ENCODE assay signal across 8 cellular contexts in genomic region chr5:179821298-179822058, GRCh38. TPM values are rescaled to one million over a fixed set of nuclear protein-coding genes. Genes with fewer than 3 reads are reported as not detected.
DNase-seq lines count a peak whose midpoint lies in the region; ATAC-seq and TF ChIP-seq lines count a peak whose summit lies in the region.

No MANE protein-coding gene starts in this region.

- DNase-seq in AG04450 (ENCODE audit: low read depth, low spot score), result peak; percentile 75
- peak; percentile 88 for DNase-seq in NCI-H345 treated with DMSO at 0.1 percent for 48 hours (lab: John Stamatoyannopoulos, UW; ENCODE audit: unreplicated experiment)
- DNase-seq in activated CD4-positive, alpha-beta T cell treated with anti-CD3 and anti-CD28 coated beads for 4 hours, result peak; percentile 79 to 81
- DNase-seq in colonic mucosa, result peak; percentile 98
- peak; percentile 97 to 98 for DNase-seq in left colon
- DNase-seq in stimulated activated CD4-positive, alpha-beta T cell treated with anti-CD3 and anti-CD28 coated beads, Interleukin-1b, Interleukin-23, amount 100 ng/mL, for 24 hours (ENCODE audit: low read depth in 4 of 4, low spot score in 1 of 4), result peak; percentile 54 to 83 (median 66)

- intact Hi-C loops in colonic mucosa (cut with DNase I), result no loop called here
- intact Hi-C loops in left colon (cut with DNase I, micrococcal nuclease), result no loop called here

- peak overlapping the region; percentile 73 for H3K27ac ChIP-seq in AG04450 (ENCODE audit: low read depth, low read length)
- peak overlapping the region; percentile 100 for H3K27ac ChIP-seq in colonic mucosa

- peaks cover 13% of the 10 kb centered on the region for H3K36me3 ChIP-seq in colonic mucosa

- H3K9me3 ChIP-seq in AG04450 (ENCODE audit: control insufficient read depth, insufficient read depth, low read length) (no peaks in the 10 kb centered on the region; the same call in 1 of the 2 replicates), colonic mucosa (no peaks in the 10 kb centered on the region)

- H3K4me1 ChIP-seq in colonic mucosa, result peaks cover 59% of the 10 kb centered on the region

- H3K4me3 ChIP-seq in AG04450 (ENCODE audit: low read depth, low read length), result peak overlapping the region; percentile 94
- peak overlapping the region; percentile 100 for H3K4me3 ChIP-seq in colonic mucosa

- H3K27me3 ChIP-seq in AG04450 (ENCODE audit: control insufficient read depth, insufficient read depth, low read length), result no peaks in the 10 kb centered on the region
- no peaks in the 10 kb centered on the region for H3K27me3 ChIP-seq in colonic mucosa

- peak overlapping the region; percentile 94 to 100 for H3K9ac ChIP-seq in colonic mucosa (ENCODE audit: low read depth in 2 of 2, low read length in 2 of 2)

- POLR2A ChIA-PET in AG04450 (lab: Yijun Ruan, JAX), result interaction anchor here (0.5 to 1.5 kb wide), 12 partner anchors 9 to 225 kb away, joined by 3 to 14 read pairs (median 6); partner anchors contain the start of gene MAML1

- TF ChIP-seq CTCF in AG04450 (IDR thresholded peaks at IDR 0.05; ENCODE audit: low read depth, low read length), result no peak
- no peak for TF ChIP-seq CTCF in colonic mucosa (IDR thresholded peaks at IDR 0.05)

- CTCF ChIA-PET in AG04450 (lab: Charles Lee), result interaction anchor here (2.1 kb wide), 1 partner anchor 20 kb away, joined by 6 read pairs; no protein-coding TSS in a partner anchor

- peak; percentile 43 for ATAC-seq in GM18868 (IDR thresholded peaks at IDR 0.05; ENCODE audit: unreplicated experiment)
- ATAC-seq in HG03103 (IDR thresholded peaks at IDR 0.05; ENCODE audit: low read depth, unreplicated experiment), result peak; percentile 38
- ATAC-seq in left colon, result peak; percentile 63

RNA-seq across cellular contexts. Expression of gene SQSTM1, which starts 0.8 kb away (rescaled TPM):
- polyA plus RNA-seq in AG04450 (2011; rRNA removed), result 366 and 589 TPM in 2 replicates
- polyA minus RNA-seq in AG04450 (2011; rRNA and poly(A)+ RNA removed), result 215 and 259 TPM in 2 replicates
- total RNA-seq in colonic mucosa (100 to 1,000 TPM; 262 to 388 TPM), left colon (100 to 1,000 TPM; 200 to 355 TPM)

RNA-seq across cellular contexts. Expression of gene MGAT4B, which starts 14.8 kb away (rescaled TPM):
- polyA plus RNA-seq in AG04450 (2011; rRNA removed), result 102 and 149 TPM in 2 replicates
- 122 and 152 TPM in 2 replicates for polyA minus RNA-seq in AG04450 (2011; rRNA and poly(A)+ RNA removed)
- total RNA-seq in colonic mucosa, result 100 to 1,000 TPM; 332 to 540 TPM
- 100 to 1,000 TPM; 465 to 474 TPM for total RNA-seq in left colon

RNA-seq across cellular contexts. Expression of gene LTC4S, which starts 27.7 kb away (rescaled TPM):
- 0.40 and 0.56 TPM in 2 replicates for polyA plus RNA-seq in AG04450 (2011; rRNA removed)
- polyA minus RNA-seq in AG04450 (2011; rRNA and poly(A)+ RNA removed), result 0.46 TPM in 1 of 2 replicates, not detected in the other
- 1 to 10 TPM; 5.3 to 5.4 TPM for total RNA-seq in colonic mucosa
- total RNA-seq in left colon, result 1 to 10 TPM; 4.2 to 8.7 TPM

RNA-seq across cellular contexts. Expression of gene MRNIP, which starts 37.1 kb away (rescaled TPM):
- polyA plus RNA-seq in AG04450 (2011; rRNA removed), result 14.0 and 16.0 TPM in 2 replicates
- polyA minus RNA-seq in AG04450 (2011; rRNA and poly(A)+ RNA removed), result 9.6 and 12.3 TPM in 2 replicates
- total RNA-seq in colonic mucosa (10 to 100 TPM in 1 of 2 donors, 1 to 10 TPM in 1; 8.6 to 17.5 TPM), left colon (10 to 100 TPM; 16.6 to 18.9 TPM)

Comparison
In these comparisons a context has a peak if more than half of its experiments do, and no peak if none do; other contexts are left out.
1. Peak in every context shown above with its lines: DNase-seq, ATAC-seq, H3K4me3 ChIP-seq and H3K27ac ChIP-seq.